13 cellular contexts compared by ENCODE assay signal in the genomic region with DNA sequence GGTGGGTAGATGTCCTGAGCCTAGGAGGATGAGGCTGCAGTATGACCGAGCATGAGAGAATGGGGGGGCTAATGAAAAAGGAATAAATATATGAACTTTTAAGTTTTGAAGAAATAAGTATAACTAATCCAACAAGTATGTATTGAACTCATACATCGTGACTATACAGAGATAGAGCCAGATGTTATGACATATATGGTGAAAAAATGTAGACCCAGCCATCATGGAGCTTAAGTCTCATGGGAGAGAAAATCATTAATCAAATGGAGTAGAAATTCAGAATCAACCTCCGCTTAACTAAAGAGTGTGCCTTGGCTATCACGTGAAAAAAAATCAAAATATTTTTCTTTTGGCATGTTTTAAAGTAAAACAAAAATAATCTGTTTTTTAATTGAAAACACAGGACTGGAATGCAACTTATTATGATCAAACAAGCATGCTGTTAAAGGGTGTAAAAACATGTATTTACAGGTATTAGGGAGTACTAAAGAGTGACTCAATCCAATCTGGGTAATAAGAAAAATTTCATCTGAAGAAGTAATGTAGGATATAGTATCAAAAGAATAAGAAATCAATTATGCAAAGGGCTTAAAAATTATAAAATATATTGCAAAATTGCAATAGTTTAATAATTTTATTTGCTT.
DNase-seq lines count a peak whose midpoint lies in the region; ATAC-seq, FAIRE-seq and TF ChIP-seq lines count a peak whose summit lies in the region.
"Had no signal": no experiment of that assay in that cellular context is flagged by ENCODE, and none has a peak within 500 bp of the region (broad histone marks: within the 10 kb centered on the region; RNA-seq: fewer than 3 reads in every experiment).

No MANE protein-coding gene starts in this region.

- TF ChIP-seq CTCF in fibroblast of the aortic adventitia (IDR thresholded peaks at IDR 0.05; ENCODE audit: insufficient read depth, low read length) (no peak), neural crest cell (conservative IDR thresholded peaks at IDR 0.05) (no peak)

- no peaks in the 10 kb centered on the region for H3K9me3 Mint-ChIP-seq in neural crest cell
- H3K9me3 Mint-ChIP-seq: H9 had no signal

- no peak overlapping the region for H3K4me3 Mint-ChIP-seq in neural crest cell
- H3K4me3 Mint-ChIP-seq: CD4-positive, CD25-positive, alpha-beta regulatory T cell; H9 had no signal

- DNase-seq in ELR (ENCODE audit: low read depth) (peak; percentile 6), fibroblast of the aortic adventitia (ENCODE audit: low read depth) (peak; percentile 2), neural crest cell (ENCODE audit: low read depth, low spot score) (no peak), NCI-H1048 (lab: John Stamatoyannopoulos, UW) (no peak)
- DNase-seq: 8988T; CD4-positive, CD25-positive, alpha-beta regulatory T cell; DMS53; GOT3; H9 had no signal

- H3K27ac Mint-ChIP-seq in neural crest cell (ENCODE audit: unreplicated experiment): peak overlapping the region; percentile 83
- H3K27ac Mint-ChIP-seq: CD4-positive, CD25-positive, alpha-beta regulatory T cell; H9 had no signal

- H3K4me3 ChIP-seq in fibroblast of the aortic adventitia (ENCODE audit: low read depth, low read length): no peak overlapping the region
- H3K4me3 ChIP-seq: BLaER1 treated with 17β-estradiol and CSF1 and Interleukin-3, amounts not matched to agents 10 nM and 100 nM had no signal

- H3K4me1 Mint-ChIP-seq in neural crest cell: no peaks in the 10 kb centered on the region
- H3K4me1 Mint-ChIP-seq: CD4-positive, CD25-positive, alpha-beta regulatory T cell; H9 had no signal

- H3K27me3 Mint-ChIP-seq in neural crest cell (ENCODE audit: low read depth): no peaks in the 10 kb centered on the region
- H3K27me3 Mint-ChIP-seq: CD4-positive, CD25-positive, alpha-beta regulatory T cell had no signal

- no peaks in the 10 kb centered on the region for H3K36me3 Mint-ChIP-seq in neural crest cell (ENCODE audit: low read depth)
- H3K36me3 Mint-ChIP-seq: CD4-positive, CD25-positive, alpha-beta regulatory T cell had no signal

- ATAC-seq in GM21367 (IDR thresholded peaks at IDR 0.05; ENCODE audit: unreplicated experiment) (no peak), GM19395 (IDR thresholded peaks at IDR 0.05; ENCODE audit: unreplicated experiment) (no peak)

- FAIRE-seq in colon (lab: Jason Lieb, UNC): peak; percentile 33

Comparison
In these comparisons a context has a peak if more than half of its experiments do, and no peak if none do; other contexts are left out.
1. DNase-seq: peak in ELR (single experiment) and fibroblast of the aortic adventitia (single experiment); none in neural crest cell (single experiment) and NCI-H1048 (single experiment).